ENCODE assay signal across 9 cellular contexts in the genomic region with DNA sequence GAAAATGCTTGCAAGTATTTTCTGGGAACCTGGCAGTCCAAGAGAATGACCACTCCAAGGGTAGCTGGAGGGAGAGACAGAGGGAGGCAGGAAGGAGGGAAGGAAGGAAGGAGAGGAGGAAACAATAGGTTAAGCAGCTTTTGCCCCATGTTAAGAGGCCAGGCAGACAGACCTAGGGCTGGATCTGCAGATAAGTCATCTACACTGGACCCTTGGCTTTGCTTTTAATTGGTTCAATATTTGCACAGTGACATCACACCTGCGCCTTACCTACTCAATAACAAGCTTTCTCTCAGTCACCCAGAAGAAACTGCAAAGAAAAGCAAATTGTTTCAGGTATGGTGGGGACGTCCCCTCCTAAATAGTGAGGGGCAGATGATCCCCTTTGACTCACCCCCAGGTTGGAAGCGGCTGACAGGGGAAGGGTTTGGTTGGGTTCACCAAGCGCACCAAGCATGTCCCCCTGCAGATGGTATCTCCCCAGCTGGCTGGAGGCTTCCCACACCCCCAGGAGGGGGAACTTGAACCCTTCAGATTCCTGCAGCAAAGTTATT. TPM values are rescaled to one million over a fixed set of nuclear protein-coding genes. Genes with fewer than 3 reads are reported as not detected.
DNase-seq lines count a peak whose midpoint lies in the region; ATAC-seq and TF ChIP-seq lines count a peak whose summit lies in the region.
"Had no signal": no experiment of that assay in that cellular context is flagged by ENCODE, and none has a peak within 500 bp of the region (broad histone marks: within the 10 kb centered on the region; RNA-seq: fewer than 3 reads in every experiment).

No MANE protein-coding gene starts in this region.

- H3K9ac ChIP-seq in OCI-LY3 (ENCODE audit: low read length) = peak overlapping the region; percentile 46

- no peaks in the 10 kb centered on the region for H3K27me3 ChIP-seq in OCI-LY3 (ENCODE audit: low read depth, low read length)

- peaks cover 74% of the 10 kb centered on the region for H4K20me1 ChIP-seq in OCI-LY3 (ENCODE audit: insufficient read depth, low read length)

- H3K9me3 ChIP-seq in OCI-LY3 (ENCODE audit: insufficient read depth, low read length) = no peaks in the 10 kb centered on the region

- peaks cover 96% of the 10 kb centered on the region for H3K4me1 ChIP-seq in OCI-LY3 (ENCODE audit: low read length)

- H3K4me2 ChIP-seq in OCI-LY3 (ENCODE audit: low read length) = peak overlapping the region; percentile 88

- ATAC-seq in HG03565 (IDR thresholded peaks at IDR 0.05; ENCODE audit: unreplicated experiment) (no peak), HG03571 (IDR thresholded peaks at IDR 0.05; ENCODE audit: unreplicated experiment) (no peak)

- H2AFZ ChIP-seq in OCI-LY3 (ENCODE audit: low read depth, low read length) = no peak overlapping the region

- peak; percentile 31 for DNase-seq in DMS153 (lab: John Stamatoyannopoulos, UW)
- no peak for DNase-seq in endothelial cell (ENCODE audit: low spot score)
- no peak for DNase-seq in progenitor cell of endocrine pancreas (ENCODE audit: low spot score, unreplicated experiment)
- no peak for DNase-seq in RPMI8226
- no peak for DNase-seq in activated CD4-positive, alpha-beta T cell treated with anti-CD3 and anti-CD28 coated beads, Interleukin-2, amount 50 U/mL, for 48 hours
- DNase-seq: caudate nucleus had no signal

- H3K9me3 Mint-ChIP-seq in endothelial cell (ENCODE audit: unreplicated experiment) (no peaks in the 10 kb centered on the region), progenitor cell of endocrine pancreas (ENCODE audit: low read depth) (no peaks in the 10 kb centered on the region)

- H3K27me3 Mint-ChIP-seq in endothelial cell (ENCODE audit: unreplicated experiment) = peaks cover 22% of the 10 kb centered on the region
- no peaks in the 10 kb centered on the region for H3K27me3 Mint-ChIP-seq in progenitor cell of endocrine pancreas

- H3K4me1 Mint-ChIP-seq in endothelial cell (ENCODE audit: unreplicated experiment) (peaks cover 88% of the 10 kb centered on the region), progenitor cell of endocrine pancreas (ENCODE audit: low read depth) (peaks cover 86% of the 10 kb centered on the region)

- peak overlapping the region; percentile 71 for H3K27ac ChIP-seq in OCI-LY3 (ENCODE audit: low read length)

- no peak for TF ChIP-seq CTCF in OCI-LY3 (IDR thresholded peaks at IDR 0.05; ENCODE audit: low read depth, low read length)
- no peak for TF ChIP-seq CTCF in endothelial cell (IDR thresholded peaks at IDR 0.05; ENCODE audit: unreplicated experiment)
- TF ChIP-seq CTCF in progenitor cell of endocrine pancreas (IDR thresholded peaks at IDR 0.05; ENCODE audit: unreplicated experiment) = no peak

- peak overlapping the region; percentile 65 for H3K4me3 ChIP-seq in OCI-LY3 (ENCODE audit: low read length)

- H3K27ac Mint-ChIP-seq in endothelial cell (ENCODE audit: unreplicated experiment) (peak overlapping the region; percentile 76), progenitor cell of endocrine pancreas (peak overlapping the region; percentile 94)

- peaks cover 18% of the 10 kb centered on the region for H3K36me3 Mint-ChIP-seq in endothelial cell (ENCODE audit: low read depth, unreplicated experiment)
- H3K36me3 Mint-ChIP-seq in progenitor cell of endocrine pancreas (ENCODE audit: insufficient read depth) = no peaks in the 10 kb centered on the region

- H3K36me3 ChIP-seq in OCI-LY3 (replicated peaks; ENCODE audit: low read depth, low read length) = peaks cover 14% of the 10 kb centered on the region

- H3K79me2 ChIP-seq in OCI-LY3 (ENCODE audit: low read length) = peaks cover 100% of the 10 kb centered on the region

- H3K4me3 Mint-ChIP-seq in endothelial cell (ENCODE audit: unreplicated experiment) (peak overlapping the region; percentile 71), progenitor cell of endocrine pancreas (ENCODE audit: low read depth) (peak overlapping the region; percentile 9)

RNA-seq across cellular contexts. Expression of gene MYH9, which starts 24.3 kb away (rescaled TPM):
- total RNA-seq in endothelial cell (ENCODE audit: unreplicated experiment) = 931 TPM
- total RNA-seq in progenitor cell of endocrine pancreas = 299 and 306 TPM in 2 replicates
